ENCODE assay signal across 8 cellular contexts in genomic region chr7:2402687-2403013, GRCh38. TPM values are rescaled to one million over a fixed set of nuclear protein-coding genes. Genes with fewer than 3 reads are reported as not detected.
DNase-seq lines count a peak whose midpoint lies in the region; ATAC-seq and TF ChIP-seq lines count a peak whose summit lies in the region.

No MANE protein-coding gene starts in this region.

- no peak overlapping the region for H4K5ac ChIP-seq in mesendoderm (ENCODE audit: low read length)

- no peak overlapping the region for H2BK15ac ChIP-seq in mesendoderm (replicated peaks; ENCODE audit: low read depth)

- CTCF ChIA-PET in mammary epithelial cell (lab: Charles Lee; ENCODE audit: low non-redundant PET) = no interaction called here

- H3K56ac ChIP-seq in mesendoderm (ENCODE audit: low read length) = peak overlapping the region; percentile 88

- no peak overlapping the region for H3K18ac ChIP-seq in mesendoderm (ENCODE audit: low read length)

- H2BK5ac ChIP-seq in mesendoderm (ENCODE audit: low read length) = no peak overlapping the region

- H3K27ac ChIP-seq in cardiac muscle cell (peak overlapping the region; percentile 33), mammary epithelial cell (ENCODE audit: insufficient read depth, low read depth, low read length) (no peak overlapping the region), mesendoderm (ENCODE audit: low read depth, low read length) (no peak overlapping the region), uterus (peak overlapping the region; percentile 71 to 84)

- no peak overlapping the region for H4K8ac ChIP-seq in mesendoderm (ENCODE audit: low read depth, low read length)

- ATAC-seq in HG03442 (IDR thresholded peaks at IDR 0.05; ENCODE audit: unreplicated experiment) = no peak

- H3K27me3 ChIP-seq in cardiac muscle cell (no peaks in the 10 kb centered on the region), mammary epithelial cell (ENCODE audit: insufficient read depth, low read length) (no peaks in the 10 kb centered on the region), mesendoderm (ENCODE audit: insufficient read depth, low read length, poor library complexity) (no peaks in the 10 kb centered on the region), uterus (no peaks in the 10 kb centered on the region)

- H3K36me3 ChIP-seq in cardiac muscle cell (no peaks in the 10 kb centered on the region), mammary epithelial cell (ENCODE audit: insufficient read depth, low read length) (no peaks in the 10 kb centered on the region), mesendoderm (ENCODE audit: control insufficient read depth, insufficient read depth, low read length) (no peaks in the 10 kb centered on the region), uterus (no peaks in the 10 kb centered on the region)

- peak overlapping the region; percentile 92 for H2AFZ ChIP-seq in mammary epithelial cell (ENCODE audit: low read depth, low read length)

- H4K20me1 ChIP-seq in mammary epithelial cell (ENCODE audit: insufficient read depth, low read length) = no peaks in the 10 kb centered on the region

- H3K79me1 ChIP-seq in mesendoderm (ENCODE audit: low read length) = peaks cover 5% of the 10 kb centered on the region

- no peaks in the 10 kb centered on the region for H3K9me3 ChIP-seq in cardiac muscle cell (ENCODE audit: low read depth)
- no peaks in the 10 kb centered on the region for H3K9me3 ChIP-seq in mammary epithelial cell (replicated peaks; ENCODE audit: insufficient read depth, low read length)
- H3K9me3 ChIP-seq in uterus = no peaks in the 10 kb centered on the region

- no peak overlapping the region for H3K23ac ChIP-seq in mesendoderm (ENCODE audit: low read length)

- no peak overlapping the region for H3K4ac ChIP-seq in mesendoderm (ENCODE audit: low read depth, low read length)

- dilution Hi-C loops in mammary epithelial cell (cut with HindIII; ENCODE audit: low sequenced_read_pairs) = no loop called here

- in situ Hi-C loops in mammary epithelial cell (cut with MboI; ENCODE audit: low sequenced_read_pairs in 2 of 2) = no loop called here

- 70% methylated on average over 6 of the region's 6 CpGs for WGBS in mammary epithelial cell (ENCODE audit: low coverage, missing lambda C conversion rate)
- no CpG with 5 or more reads among the region's 6 CpGs for WGBS in mesendoderm (ENCODE audit: extremely low coverage, insufficient coverage, low lambda C conversion rate)

- H3K4me1 ChIP-seq in cardiac muscle cell (ENCODE audit: low read depth) (peaks cover 11% of the 10 kb centered on the region), mammary epithelial cell (ENCODE audit: insufficient read depth, low read length) (peaks cover 33% of the 10 kb centered on the region), mesendoderm (ENCODE audit: control insufficient read depth, low read depth, low read length) (no peaks in the 10 kb centered on the region), uterus (peaks cover 0 to 7% of the 10 kb centered on the region in 2 donors)

- BruUV-seq in mammary epithelial cell (replicated peaks; lab: Mats Ljungman, UMichigan) = no TSS peak

- intact Hi-C loops in cardiac septum (cut with DNase I) = loop anchor here (5.0 kb wide), 1 partner anchor 45 kb away; no protein-coding TSS in a partner anchor
- intact Hi-C loops in mammary epithelial cell (cut with micrococcal nuclease) = no loop called here
- intact Hi-C loops in uterus (cut with DNase I; ENCODE audit: low total_unique reads) = no loop called here

- H3K79me2 ChIP-seq in mammary epithelial cell (ENCODE audit: insufficient read depth, low read length) (peaks cover 14% of the 10 kb centered on the region), mesendoderm (ENCODE audit: control insufficient read depth, insufficient read depth, low read length) (peaks cover 2% of the 10 kb centered on the region)

- H3K4me2 ChIP-seq in mammary epithelial cell (ENCODE audit: insufficient read depth, low read depth, low read length) (peak overlapping the region; percentile 75), mesendoderm (ENCODE audit: low read length) (peak overlapping the region; percentile 97)

- H2BK120ac ChIP-seq in mesendoderm (ENCODE audit: low read depth, low read length) = no peak overlapping the region

- no peak for TF ChIP-seq POLR2A in uterus (IDR thresholded peaks at IDR 0.05)

- no peak overlapping the region for H3K9ac ChIP-seq in mammary epithelial cell (ENCODE audit: insufficient read depth, low read length)
- H3K9ac ChIP-seq in mesendoderm (ENCODE audit: low read length) = peak overlapping the region; percentile 84

- DNase-seq in cardiac muscle cell (ENCODE audit: low read depth in 1 of 2, low spot score in 1 of 2) (no peak), cardiac septum (ENCODE audit: low spot score) (no peak), mammary epithelial cell (no peak), mesendoderm (no peak), uterus (no peak), islet precursor cell (no peak), NCI-H1436 treated with DMSO at 0.1 percent for 48 hours (lab: John Stamatoyannopoulos, UW) (no peak)

- no peak overlapping the region for H2AK5ac ChIP-seq in mesendoderm (ENCODE audit: low read length)

- peak overlapping the region; percentile 43 for H3K4me3 ChIP-seq in cardiac muscle cell
- H3K4me3 ChIP-seq in mammary epithelial cell (replicated peaks in 1 of 3; ENCODE audit: insufficient read depth in 1 of 3, low read depth in 2 of 3, low read length in 3 of 3) = peak overlapping the region; percentile 41 to 64 (median 48)
- peak overlapping the region; percentile 95 for H3K4me3 ChIP-seq in mesendoderm (ENCODE audit: low read length)
- H3K4me3 ChIP-seq in uterus = peak overlapping the region; percentile 11 to 45

- no peak for TF ChIP-seq CTCF in cardiac muscle cell (IDR thresholded peaks at IDR 0.05; ENCODE audit: low read depth, low read length)
- TF ChIP-seq CTCF in mammary epithelial cell (conservative IDR thresholded peaks at IDR 0.05 in 1 of 2, IDR thresholded peaks at IDR 0.05 in 1 of 2; ENCODE audit: extremely low read depth in 1 of 2, insufficient read depth in 1 of 2, low read depth in 1 of 2, low read length in 2 of 2) = no peak
- TF ChIP-seq CTCF in uterus (IDR thresholded peaks at IDR 0.05) = no peak

RNA-seq across cellular contexts. Expression of gene CHST12, which starts 0.8 kb away (rescaled TPM):
- total RNA-seq in cardiac muscle cell = 24.3 and 25.6 TPM in 2 replicates
- polyA plus RNA-seq in cardiac muscle cell = 26.8 and 29.3 TPM in 2 replicates
- 13.8 TPM for total RNA-seq in cardiac septum
- 10 to 100 TPM in 1 of 2 donors, 1 to 10 TPM in 1; 3.2 to 10.0 TPM for total RNA-seq in mammary epithelial cell
- polyA plus RNA-seq in mammary epithelial cell = 10.7 TPM
- 9.6 TPM for polyA minus RNA-seq in mammary epithelial cell
- polyA plus RNA-seq in mesendoderm (2013, experiment 1 of 2) = 8.7 TPM
- 8.9 TPM for polyA plus RNA-seq in mesendoderm (2013, experiment 2 of 2)
- total RNA-seq in uterus = 10 to 100 TPM in 1 of 4 donors, 1 to 10 TPM in 3; 5.6 to 30.5 (median 8.3) TPM

RNA-seq across cellular contexts. Expression of gene EIF3B, which starts 48.0 kb away (rescaled TPM):
- total RNA-seq in cardiac muscle cell (132 and 161 TPM in 2 replicates), cardiac septum (64.9 TPM), mammary epithelial cell (100 to 1,000 TPM; 154 to 213 TPM), uterus (100 to 1,000 TPM in 2 of 4 donors, 10 to 100 TPM in 2; 67.6 to 155 (median 95.2) TPM)
- polyA plus RNA-seq in cardiac muscle cell (151 and 173 TPM in 2 replicates), mammary epithelial cell (119 TPM)
- polyA minus RNA-seq in mammary epithelial cell = 344 TPM
- polyA plus RNA-seq in mesendoderm (2013, experiment 1 of 2) = 199 TPM
- 193 TPM for polyA plus RNA-seq in mesendoderm (2013, experiment 2 of 2)

Comparison
In these comparisons a context has a peak if more than half of its experiments do, and no peak if none do; other contexts are left out.
1. H3K27ac ChIP-seq: peak in cardiac muscle cell (single experiment) and uterus (2 of 2); none in mammary epithelial cell (single experiment) and mesendoderm (single experiment).
2. H3K4me3 ChIP-seq: peak in every context shown above with its lines; median percentile 95 in mesendoderm; 48 in mammary epithelial cell; 43 in cardiac muscle cell; 28 in uterus.